8 cellular contexts compared by ENCODE assay signal in the genomic region with DNA sequence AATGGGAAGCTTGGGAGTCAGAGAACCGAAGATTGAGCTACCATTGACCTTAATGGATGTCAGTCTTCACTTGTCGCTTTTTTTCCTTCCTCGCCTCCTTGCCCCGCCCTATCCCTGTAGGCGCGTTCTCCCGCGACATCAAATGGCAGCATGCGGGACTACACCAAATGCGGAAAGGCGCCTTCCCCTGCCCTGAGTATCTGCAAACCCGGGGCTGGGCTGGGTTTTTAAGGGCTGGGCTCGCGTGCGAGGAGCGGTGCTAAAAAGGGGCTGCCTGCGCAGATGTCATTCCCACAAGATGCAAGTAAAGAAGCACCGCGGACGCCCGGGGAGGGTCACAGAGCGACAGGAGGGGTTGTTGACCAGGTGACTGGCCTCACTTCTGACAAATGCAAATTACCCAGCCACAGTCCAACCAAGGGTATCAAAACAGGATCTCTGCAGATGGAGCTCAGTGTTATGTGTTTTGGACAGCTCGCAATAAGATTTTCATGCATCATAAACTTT. TPM values are rescaled to one million over a fixed set of nuclear protein-coding genes. Genes with fewer than 3 reads are reported as not detected.
DNase-seq lines count a peak whose midpoint lies in the region; ATAC-seq and TF ChIP-seq lines count a peak whose summit lies in the region.

No MANE protein-coding gene starts in this region.

- peaks cover 39% of the 10 kb centered on the region for H3K27me3 Mint-ChIP-seq in activated naive CD4-positive, alpha-beta T cell treated with anti-CD3 and anti-CD28 coated beads, Interleukin-2, amount 50 U/mL, for 24 hours
- H3K27me3 Mint-ChIP-seq in Caco-2 (ENCODE audit: insufficient read depth, unreplicated experiment), result peaks cover 7% of the 10 kb centered on the region

- ATAC-seq in GM18511 (IDR thresholded peaks at IDR 0.05; ENCODE audit: unreplicated experiment) (peak; percentile 75), HG02884 (IDR thresholded peaks at IDR 0.05; ENCODE audit: unreplicated experiment) (peak; percentile 66), Panc1 (peak; percentile 75), left ventricle myocardium superior (no peak)

- TF ChIP-seq CTCF in Panc1 (IDR thresholded peaks at IDR 0.05), result peak; percentile 66
- peak in 1 of 4 experiments; percentile 12 for TF ChIP-seq CTCF in sigmoid colon (IDR thresholded peaks at IDR 0.05)
- TF ChIP-seq CTCF in Caco-2 (IDR thresholded peaks at IDR 0.05; ENCODE audit: insufficient read depth in 1 of 2, low read depth in 1 of 2, low read length in 1 of 2, severe bottlenecking in 1 of 2, unreplicated experiment in 1 of 2), result no peak

- BruUV-seq in Panc1 (replicated peaks; lab: Mats Ljungman, UMichigan) (no TSS peak), Caco-2 (replicated peaks; lab: Mats Ljungman, UMichigan) (no TSS peak)

- POLR2A ChIA-PET in Panc1 (lab: Charles Lee), result no interaction called here
- POLR2A ChIA-PET in Caco-2 (lab: Charles Lee), result no interaction called here

- 6 to 10% methylated on average over 23 of the region's 23 CpGs for WGBS in sigmoid colon, 2 donors

- H3K27ac Mint-ChIP-seq in activated naive CD4-positive, alpha-beta T cell treated with anti-CD3 and anti-CD28 coated beads, Interleukin-2, amount 50 U/mL, for 24 hours, result no peak overlapping the region
- no peak overlapping the region for H3K27ac Mint-ChIP-seq in Caco-2 (ENCODE audit: unreplicated experiment)

- in situ Hi-C loops in Panc1 (cut with HindIII; ENCODE audit: low pct_unique_long_range_greater_than_20kb, low sequenced_read_pairs), result no loop called here

- CTCF ChIA-PET in Panc1 (lab: Charles Lee), result interaction anchor here (0.7 kb wide), 1 partner anchor 270 kb away, joined by 3 read pairs; no protein-coding TSS in a partner anchor
- CTCF ChIA-PET in Caco-2 (lab: Charles Lee), result no interaction called here

- H3K9me3 Mint-ChIP-seq in activated naive CD4-positive, alpha-beta T cell treated with anti-CD3 and anti-CD28 coated beads, Interleukin-2, amount 50 U/mL, for 24 hours, result no peaks in the 10 kb centered on the region
- peaks cover 7% of the 10 kb centered on the region for H3K9me3 Mint-ChIP-seq in Caco-2 (ENCODE audit: unreplicated experiment)

- H3K4me1 ChIP-seq in Panc1 (ENCODE audit: control insufficient read depth, insufficient read depth, low read length) (peaks cover 4% of the 10 kb centered on the region; the same call in 1 of the 2 replicates), sigmoid colon (peaks cover 0 to 22% (median 17%) of the 10 kb centered on the region in 4 donors), Caco-2 (no peaks in the 10 kb centered on the region)

- no peak for TF ChIP-seq POLR2A in sigmoid colon (IDR thresholded peaks at IDR 0.05)

- TF ChIP-seq EP300 in sigmoid colon (IDR thresholded peaks at IDR 0.05), result no peak

- intact Hi-C loops in Panc1 (cut with micrococcal nuclease; ENCODE audit: unreplicated experiment), result no loop called here
- intact Hi-C loops in left ventricle myocardium superior (cut with micrococcal nuclease), result no loop called here
- intact Hi-C loops in sigmoid colon (cut with DNase I), result no loop called here
- intact Hi-C loops in Caco-2 (cut with micrococcal nuclease; ENCODE audit: unreplicated experiment), result no loop called here

- H3K4me3 Mint-ChIP-seq in activated naive CD4-positive, alpha-beta T cell treated with anti-CD3 and anti-CD28 coated beads, Interleukin-2, amount 50 U/mL, for 24 hours, result peak overlapping the region; percentile 83
- H3K4me3 Mint-ChIP-seq in Caco-2 (ENCODE audit: unreplicated experiment), result no peak overlapping the region

- H3K36me3 Mint-ChIP-seq in activated naive CD4-positive, alpha-beta T cell treated with anti-CD3 and anti-CD28 coated beads, Interleukin-2, amount 50 U/mL, for 24 hours, result peaks cover 1% of the 10 kb centered on the region
- H3K36me3 Mint-ChIP-seq in Caco-2 (ENCODE audit: insufficient read depth, unreplicated experiment), result peaks cover 14% of the 10 kb centered on the region

- peaks cover 27% of the 10 kb centered on the region for H3K4me1 Mint-ChIP-seq in activated naive CD4-positive, alpha-beta T cell treated with anti-CD3 and anti-CD28 coated beads, Interleukin-2, amount 50 U/mL, for 24 hours
- peaks cover 14% of the 10 kb centered on the region for H3K4me1 Mint-ChIP-seq in Caco-2 (ENCODE audit: low read depth, unreplicated experiment)

- H3K4me3 ChIP-seq in Panc1 (ENCODE audit: low read depth in 2 of 2, low read length in 2 of 2) (peak overlapping the region; percentile 44 to 70), sigmoid colon (peak overlapping the region in 3 of 4 donors; percentile 18 to 28 (median 19)), Caco-2 (ENCODE audit: low read depth, low read length) (no peak overlapping the region)

- peak overlapping the region; percentile 48; the same call in 1 of the 2 replicates for H3K27ac ChIP-seq in Panc1 (ENCODE audit: low read length)
- no peak overlapping the region for H3K27ac ChIP-seq in sigmoid colon

- H3K36me3 ChIP-seq in Panc1 (ENCODE audit: control insufficient read depth, insufficient read depth, low read length), result no peaks in the 10 kb centered on the region
- no peaks in the 10 kb centered on the region for H3K36me3 ChIP-seq in sigmoid colon
- H3K36me3 ChIP-seq in Caco-2 (ENCODE audit: control insufficient read depth, insufficient read depth, low read length), result no peaks in the 10 kb centered on the region

- H3K27me3 ChIP-seq in Panc1 (ENCODE audit: control insufficient read depth, insufficient read depth, low read length), result peaks cover 7% of the 10 kb centered on the region; the same call in 1 of the 2 replicates
- H3K27me3 ChIP-seq in sigmoid colon, result peaks cover 0 to 41% (median 12%) of the 10 kb centered on the region in 3 donors
- no peaks in the 10 kb centered on the region for H3K27me3 ChIP-seq in Caco-2 (replicated peaks; ENCODE audit: control insufficient read depth, insufficient read depth, low read length)

- DNase-seq in Panc1 (ENCODE audit: low read depth, low spot score) (peak; percentile 36), left ventricle myocardium superior (peak; percentile 54), sigmoid colon (peak; percentile 69), Caco-2 (no peak), D341Med (ENCODE audit: low spot score) (no peak)

- H3K9me3 ChIP-seq in Panc1 (ENCODE audit: control insufficient read depth, insufficient read depth, low read depth, low read length) (no peaks in the 10 kb centered on the region), sigmoid colon (no peaks in the 10 kb centered on the region), Caco-2 (no peaks in the 10 kb centered on the region)

RNA-seq across cellular contexts. Expression of a gene that starts 4.7 kb away (rescaled TPM):
- total RNA-seq in Panc1 (2021; ENCODE audit: unreplicated experiment) (23.6 TPM), left ventricle myocardium superior (0.84 TPM), sigmoid colon (under 1 TPM in 2 of 4 donors, not detected in 2; 0.27 to 0.36 TPM), Caco-2 (2022) (49.3 and 55.8 TPM in 2 replicates)
- polyA plus RNA-seq in Panc1 (2012; ENCODE audit: insufficient read length), result 3.6 TPM
- polyA plus RNA-seq in sigmoid colon, result 1 to 10 TPM; 1.8 to 6.8 (median 2.1) TPM

RNA-seq across cellular contexts. Expression of a gene that starts 16.2 kb away (rescaled TPM):
- total RNA-seq in Panc1 (2021; ENCODE audit: unreplicated experiment) (not detected), left ventricle myocardium superior (not detected), sigmoid colon (not detected), Caco-2 (2022) (not detected in 2 replicates)
- polyA plus RNA-seq in Panc1 (2012; ENCODE audit: insufficient read length), result not detected
- polyA plus RNA-seq in sigmoid colon, result not detected

RNA-seq across cellular contexts. Expression of a gene that starts 40.3 kb away (rescaled TPM):
- 37.9 TPM for total RNA-seq in Panc1 (2021; ENCODE audit: unreplicated experiment)
- polyA plus RNA-seq in Panc1 (2012; ENCODE audit: insufficient read length), result 9.1 TPM
- total RNA-seq in left ventricle myocardium superior, result 8.4 TPM
- 10 to 100 TPM; 26.0 to 33.4 (median 29.0) TPM for total RNA-seq in sigmoid colon
- polyA plus RNA-seq in sigmoid colon, result 10 to 100 TPM in 1 of 3 donors, 1 to 10 TPM in 2; 6.6 to 22.1 (median 9.0) TPM
- 76.1 and 78.8 TPM in 2 replicates for total RNA-seq in Caco-2 (2022)

Comparison
In these comparisons a context has a peak if more than half of its experiments do, and no peak if none do; other contexts are left out.
1. DNase-seq: peak in Panc1 (single experiment), left ventricle myocardium superior (single experiment) and sigmoid colon (single experiment); none in Caco-2 (0 of 2) and D341Med (single experiment).
2. RNA of a gene that starts 4.7 kb away (total RNA-seq): 49.3 to 55.8 TPM in Caco-2 and 23.6 TPM in Panc1 (single experiment); 0.84 TPM in left ventricle myocardium superior (single experiment) and 0.27 to 0.36 TPM in sigmoid colon; every median in the first group is over 10 times any median in the second.